In the genomic region with DNA sequence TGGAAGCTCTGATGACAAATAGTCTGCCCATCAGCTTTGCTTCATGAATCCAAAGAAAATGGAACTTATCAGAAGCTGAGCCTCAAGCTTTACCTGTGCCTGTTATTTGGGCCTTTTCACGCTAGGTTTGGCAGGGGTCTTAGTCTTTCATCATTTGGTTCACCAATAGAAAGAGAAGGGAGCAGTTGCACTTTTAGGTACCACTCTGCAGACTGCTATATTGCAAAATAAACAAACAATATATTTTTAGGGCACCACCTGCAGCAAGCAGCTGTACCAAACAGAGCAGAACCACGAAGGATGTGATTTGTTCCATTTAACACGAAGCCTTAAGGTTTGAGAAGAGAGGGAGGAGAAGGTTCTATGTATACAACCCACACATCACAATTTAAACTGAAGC, we compare ENCODE assay signal across 21 cellular contexts.
A peak's percentile ranks its signal among the peaks of the same experiment; 100 is the strongest.
DNase-seq lines count a peak whose midpoint lies in the region; ATAC-seq and TF ChIP-seq lines count a peak whose summit lies in the region.
"Had no signal": no experiment of that assay in that cellular context is flagged by ENCODE, and none has a peak within 500 bp of the region (broad histone marks: within the 10 kb centered on the region; RNA-seq: fewer than 3 reads in every experiment).

No MANE protein-coding gene starts in this region.

- POLR2A ChIA-PET in RWPE1 (lab: Yijun Ruan, JAX; ENCODE audit: low non-redundant PET) = no interaction called here

- CTCF ChIA-PET in RWPE1 (lab: Yijun Ruan, JAX) = interaction anchor here (0.6 kb wide), 1 partner anchor 11 kb away, joined by 3 read pairs; no protein-coding TSS in a partner anchor

- intact Hi-C loops in left ventricle myocardium superior (cut with micrococcal nuclease) = no loop called here

- TF ChIP-seq CTCF in RWPE1 (conservative IDR thresholded peaks at IDR 0.05; ENCODE audit: low read depth) = no peak

- no peak overlapping the region for H3K27ac ChIP-seq in RWPE1
- H3K27ac ChIP-seq: 22Rv1, heart left ventricle had no signal

- ATAC-seq in left ventricle myocardium superior = no peak
- ATAC-seq in GM21367 (IDR thresholded peaks at IDR 0.05; ENCODE audit: unreplicated experiment) = no peak
- ATAC-seq: activated naive CD8-positive, alpha-beta T cell treated with anti-CD3 and anti-CD28 coated beads, Interleukin-2, amount 50 U/mL, for 24 hours; GM12878; heart left ventricle had no signal

- DNase-seq in DMS53 (lab: John Stamatoyannopoulos, UW) (peak; percentile 41), DMS53 treated with DMSO at 0.1 percent for 48 hours (lab: John Stamatoyannopoulos, UW; ENCODE audit: unreplicated experiment) (no peak), NCI-H1436 treated with DMSO at 0.1 percent for 48 hours (lab: John Stamatoyannopoulos, UW) (peak; percentile 53), NCI-H345 treated with DMSO at 0.1 percent for 48 hours (lab: John Stamatoyannopoulos, UW; ENCODE audit: unreplicated experiment) (peak; percentile 92), cerebellar cortex (ENCODE audit: low spot score) (peak; percentile 41), left ventricle myocardium superior (no peak), RWPE1 (ENCODE audit: low spot score) (no peak)
- DNase-seq: activated CD4-positive, alpha-beta T cell treated with anti-CD3 and anti-CD28 coated beads for 1 hour; activated effector memory CD4-positive, alpha-beta T cell treated with anti-CD3 and anti-CD28 coated beads, Interleukin-2, amount 50 U/mL, for 16 hours; activated naive CD8-positive, alpha-beta T cell treated with anti-CD3 and anti-CD28 coated beads, Interleukin-2, amount 50 U/mL, for 24 hours; CD4-positive, alpha-beta memory T cell; H7; heart left ventricle; KG1; kidney glomerular epithelial cell; MM.1S; NCI-H226; stimulated activated CD8-positive, alpha-beta memory T cell treated with anti-CD3 and anti-CD28 coated beads, Interleukin-4, amount 100 ng/mL, for 48 hours had no signal

Comparison
In these comparisons a context has a peak if more than half of its experiments do, and no peak if none do; other contexts are left out.
1. DNase-seq: peak in DMS53 (single experiment), NCI-H1436 treated with DMSO at 0.1 percent for 48 hours (single experiment), NCI-H345 treated with DMSO at 0.1 percent for 48 hours (single experiment) and cerebellar cortex (single experiment); none in DMS53 treated with DMSO at 0.1 percent for 48 hours (single experiment), left ventricle myocardium superior (single experiment) and RWPE1 (single experiment).